23 cellular contexts compared by ENCODE assay signal in the genomic region with DNA sequence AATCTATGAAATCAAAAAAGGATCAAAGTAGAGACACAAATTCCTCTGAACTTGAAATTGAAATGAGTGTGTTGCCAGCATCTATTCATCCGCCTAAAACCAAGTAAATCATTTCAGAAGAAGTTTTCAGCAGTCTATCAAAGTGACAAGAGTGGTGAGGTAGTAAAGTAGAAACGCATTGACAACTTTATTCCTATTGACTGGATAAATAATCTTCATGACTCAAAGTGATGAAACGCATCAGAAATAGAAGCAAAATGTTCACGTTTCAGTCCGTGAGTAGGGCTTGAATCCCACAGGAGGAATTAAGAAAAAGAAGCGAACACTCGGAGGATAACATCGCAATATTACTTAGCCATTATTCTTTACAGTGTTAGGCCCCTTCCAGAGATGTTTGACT.
"Had no signal": no experiment of that assay in that cellular context is flagged by ENCODE, and none has a peak within 500 bp of the region (broad histone marks: within the 10 kb centered on the region; RNA-seq: fewer than 3 reads in every experiment).

No MANE protein-coding gene starts in this region.

- DNase-seq: colonic mucosa; cortex of kidney; dermis blood vessel endothelial cell; dorsolateral prefrontal cortex; effector CD4-positive, alpha-beta T cell; effector CD8-positive, alpha-beta T cell; effector memory CD4-positive, alpha-beta T cell; effector memory CD8-positive, alpha-beta T cell; endodermal cell; erythroblast; esophagus squamous epithelium; foreskin fibroblast; foreskin keratinocyte; foreskin melanocyte; glutamatergic neuron; head of caudate nucleus; heart left ventricle; heart right ventricle had no signal

- H3K27ac ChIP-seq: colonic mucosa, coronary artery, dorsolateral prefrontal cortex, epithelial cell of prostate, esophagus muscularis mucosa, esophagus squamous epithelium, foreskin keratinocyte, gastroesophageal sphincter, heart left ventricle, heart right ventricle had no signal

- H3K4me1 ChIP-seq: colonic mucosa, esophagus muscularis mucosa, gastroesophageal sphincter, heart left ventricle, heart right ventricle had no signal

- H3K4me3 ChIP-seq: colonic mucosa, coronary artery, dorsolateral prefrontal cortex, esophagus muscularis mucosa, esophagus squamous epithelium, gastroesophageal sphincter, heart left ventricle, heart right ventricle had no signal

- H3K27me3 ChIP-seq: colonic mucosa, dorsolateral prefrontal cortex, esophagus muscularis mucosa, esophagus squamous epithelium, foreskin keratinocyte, gastroesophageal sphincter, heart left ventricle, heart right ventricle had no signal

- H3K9me3 ChIP-seq: colonic mucosa, esophagus muscularis mucosa, esophagus squamous epithelium, gastroesophageal sphincter, heart left ventricle, heart right ventricle had no signal

- H3K36me3 ChIP-seq: colonic mucosa, esophagus muscularis mucosa, esophagus squamous epithelium, gastroesophageal sphincter, heart left ventricle, heart right ventricle had no signal

- ATAC-seq: effector memory CD8-positive, alpha-beta T cell; esophagus mucosa; foreskin keratinocyte; gastroesophageal sphincter; heart left ventricle; heart right ventricle had no signal
